In the genomic region with DNA sequence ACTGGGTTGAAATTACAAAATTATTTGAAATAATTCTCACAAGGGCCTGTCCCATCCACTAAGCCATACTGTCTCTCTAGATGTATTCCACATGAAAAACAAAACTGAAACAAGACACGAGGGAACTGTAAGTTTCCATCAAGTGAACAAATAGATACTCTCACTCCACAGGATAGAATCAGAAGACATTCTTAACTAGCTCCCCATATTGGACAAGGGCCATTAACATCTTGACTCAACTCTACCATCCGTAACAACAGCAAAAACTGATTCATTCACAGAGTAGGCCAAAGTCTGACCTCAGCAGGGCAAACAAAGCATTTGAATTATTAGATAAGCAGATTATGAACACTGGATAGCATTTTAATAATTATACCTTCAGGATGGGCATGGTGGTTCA, we compare ENCODE assay signal across 1 cellular context.
TF ChIP-seq lines count a peak whose summit lies in the region.

No MANE protein-coding gene starts in this region.

TF ChIP-seq in HepG2, 621 proteins besides CTCF, POLR2A, EP300 and RAD21 (continued from another document):
- no peak for TF ChIP-seq FLYWCH1 (CRISPR knock-in tag; IDR thresholded peaks at IDR 0.05)
- TF ChIP-seq ELF4 (CRISPR knock-in tag; IDR thresholded peaks at IDR 0.05; ENCODE audit: borderline replicate concordance), result no peak
- TF ChIP-seq HMGA1 (CRISPR knock-in tag; conservative IDR thresholded peaks at IDR 0.05), result no peak
- TF ChIP-seq, protein P1, sequence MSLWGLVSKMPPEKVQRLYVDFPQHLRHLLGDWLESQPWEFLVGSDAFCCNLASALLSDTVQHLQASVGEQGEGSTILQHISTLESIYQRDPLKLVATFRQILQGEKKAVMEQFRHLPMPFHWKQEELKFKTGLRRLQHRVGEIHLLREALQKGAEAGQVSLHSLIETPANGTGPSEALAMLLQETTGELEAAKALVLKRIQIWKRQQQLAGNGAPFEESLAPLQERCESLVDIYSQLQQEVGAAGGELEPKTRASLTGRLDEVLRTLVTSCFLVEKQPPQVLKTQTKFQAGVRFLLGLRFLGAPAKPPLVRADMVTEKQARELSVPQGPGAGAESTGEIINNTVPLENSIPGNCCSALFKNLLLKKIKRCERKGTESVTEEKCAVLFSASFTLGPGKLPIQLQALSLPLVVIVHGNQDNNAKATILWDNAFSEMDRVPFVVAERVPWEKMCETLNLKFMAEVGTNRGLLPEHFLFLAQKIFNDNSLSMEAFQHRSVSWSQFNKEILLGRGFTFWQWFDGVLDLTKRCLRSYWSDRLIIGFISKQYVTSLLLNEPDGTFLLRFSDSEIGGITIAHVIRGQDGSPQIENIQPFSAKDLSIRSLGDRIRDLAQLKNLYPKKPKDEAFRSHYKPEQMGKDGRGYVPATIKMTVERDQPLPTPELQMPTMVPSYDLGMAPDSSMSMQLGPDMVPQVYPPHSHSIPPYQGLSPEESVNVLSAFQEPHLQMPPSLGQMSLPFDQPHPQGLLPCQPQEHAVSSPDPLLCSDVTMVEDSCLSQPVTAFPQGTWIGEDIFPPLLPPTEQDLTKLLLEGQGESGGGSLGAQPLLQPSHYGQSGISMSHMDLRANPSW (CRISPR knock-in tag; IDR thresholded peaks at IDR 0.05; ENCODE audit: borderline replicate concordance), result no peak
- no peak for TF ChIP-seq BORCS8-MEF2B (CRISPR knock-in tag; IDR thresholded peaks at IDR 0.05)
- TF ChIP-seq ZNF749 (CRISPR knock-in tag; IDR thresholded peaks at IDR 0.05; ENCODE audit: borderline replicate concordance), result no peak
- no peak for TF ChIP-seq ZBTB7A (CRISPR knock-in tag; IDR thresholded peaks at IDR 0.05)
- no peak for TF ChIP-seq ZNF33A (CRISPR knock-in tag; IDR thresholded peaks at IDR 0.05; ENCODE audit: borderline replicate concordance)
- TF ChIP-seq, protein P2, sequence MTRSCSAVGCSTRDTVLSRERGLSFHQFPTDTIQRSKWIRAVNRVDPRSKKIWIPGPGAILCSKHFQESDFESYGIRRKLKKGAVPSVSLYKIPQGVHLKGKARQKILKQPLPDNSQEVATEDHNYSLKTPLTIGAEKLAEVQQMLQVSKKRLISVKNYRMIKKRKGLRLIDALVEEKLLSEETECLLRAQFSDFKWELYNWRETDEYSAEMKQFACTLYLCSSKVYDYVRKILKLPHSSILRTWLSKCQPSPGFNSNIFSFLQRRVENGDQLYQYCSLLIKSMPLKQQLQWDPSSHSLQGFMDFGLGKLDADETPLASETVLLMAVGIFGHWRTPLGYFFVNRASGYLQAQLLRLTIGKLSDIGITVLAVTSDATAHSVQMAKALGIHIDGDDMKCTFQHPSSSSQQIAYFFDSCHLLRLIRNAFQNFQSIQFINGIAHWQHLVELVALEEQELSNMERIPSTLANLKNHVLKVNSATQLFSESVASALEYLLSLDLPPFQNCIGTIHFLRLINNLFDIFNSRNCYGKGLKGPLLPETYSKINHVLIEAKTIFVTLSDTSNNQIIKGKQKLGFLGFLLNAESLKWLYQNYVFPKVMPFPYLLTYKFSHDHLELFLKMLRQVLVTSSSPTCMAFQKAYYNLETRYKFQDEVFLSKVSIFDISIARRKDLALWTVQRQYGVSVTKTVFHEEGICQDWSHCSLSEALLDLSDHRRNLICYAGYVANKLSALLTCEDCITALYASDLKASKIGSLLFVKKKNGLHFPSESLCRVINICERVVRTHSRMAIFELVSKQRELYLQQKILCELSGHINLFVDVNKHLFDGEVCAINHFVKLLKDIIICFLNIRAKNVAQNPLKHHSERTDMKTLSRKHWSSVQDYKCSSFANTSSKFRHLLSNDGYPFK (CRISPR knock-in tag; IDR thresholded peaks at IDR 0.05; ENCODE audit: borderline replicate concordance), result no peak
- no peak for TF ChIP-seq ZNF207 (IDR thresholded peaks at IDR 0.05; ENCODE audit: borderline replicate concordance)
- TF ChIP-seq SKI (IDR thresholded peaks at IDR 0.05; ENCODE audit: partially characterized antibody), result no peak
- TF ChIP-seq ZNF543 (CRISPR knock-in tag; IDR thresholded peaks at IDR 0.05), result no peak
- TF ChIP-seq ZSCAN31 (CRISPR knock-in tag; IDR thresholded peaks at IDR 0.05; ENCODE audit: low read depth), result no peak
- TF ChIP-seq MTF1 (CRISPR knock-in tag; IDR thresholded peaks at IDR 0.05), result no peak
